Comparison of ENCODE assay signal across 14 cellular contexts in the genomic region with DNA sequence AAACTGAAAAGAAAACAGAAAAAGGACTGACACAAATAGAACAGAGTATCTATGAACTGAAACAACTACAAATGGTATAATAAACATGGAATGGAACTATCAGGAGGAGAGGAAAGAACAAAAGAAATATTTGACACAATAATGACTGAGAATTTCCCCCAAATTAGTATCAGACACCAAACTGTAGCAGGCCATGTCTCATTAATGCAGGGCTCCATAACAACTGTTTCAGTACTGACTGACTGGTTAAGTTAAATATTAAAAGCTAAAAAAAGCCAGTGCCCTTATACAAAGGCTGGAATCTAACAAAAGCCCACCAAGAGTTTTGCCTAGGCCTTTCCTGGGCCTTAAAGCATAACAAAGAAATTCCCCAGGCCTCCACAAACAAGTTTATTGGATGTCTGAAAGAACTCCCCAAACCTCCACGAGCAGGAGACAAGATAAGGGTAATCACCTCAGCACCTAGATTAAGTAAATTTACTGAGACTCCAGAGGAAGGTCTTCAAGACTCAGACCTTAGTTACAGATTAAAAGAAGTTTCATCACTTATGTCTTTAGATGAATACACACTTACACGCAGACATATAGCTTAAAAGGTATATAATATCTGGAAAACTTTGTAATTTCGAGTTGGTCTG. TPM values are rescaled to one million over a fixed set of nuclear protein-coding genes. Genes with fewer than 3 reads are reported as not detected.
DNase-seq lines count a peak whose midpoint lies in the region; ATAC-seq lines count a peak whose summit lies in the region.
"Had no signal": no experiment of that assay in that cellular context is flagged by ENCODE, and none has a peak within 500 bp of the region (broad histone marks: within the 10 kb centered on the region; RNA-seq: fewer than 3 reads in every experiment).

No MANE protein-coding gene starts in this region.

- H3K4me3 ChIP-seq in GM08714 (ENCODE audit: low read length) = peak overlapping the region; percentile 66

- H3K4me3 Mint-ChIP-seq in activated CD4-positive, alpha-beta memory T cell treated with anti-CD3 and anti-CD28 coated beads for 36 hours = no peak overlapping the region
- H3K4me3 Mint-ChIP-seq: CD14-positive monocyte had no signal

- H3K36me3 Mint-ChIP-seq in activated CD4-positive, alpha-beta memory T cell treated with anti-CD3 and anti-CD28 coated beads for 36 hours = peaks cover 13% of the 10 kb centered on the region
- peaks cover 0 to 7% of the 10 kb centered on the region in 2 donors for H3K36me3 Mint-ChIP-seq in activated naive CD4-positive, alpha-beta T cell treated with anti-CD3 and anti-CD28 coated beads, Interleukin-2, amount 50 U/mL, for 72 hours

- POLR2A ChIA-PET in activated CD4-positive, alpha-beta memory T cell treated with anti-CD3 and anti-CD28 coated beads for 36 hours (lab: Charles Lee) = no interaction called here

- no peaks in the 10 kb centered on the region for H3K27me3 Mint-ChIP-seq in activated CD4-positive, alpha-beta memory T cell treated with anti-CD3 and anti-CD28 coated beads for 36 hours

- peak; percentile 68 for ATAC-seq in GM21423 (IDR thresholded peaks at IDR 0.05; ENCODE audit: unreplicated experiment)
- ATAC-seq in HG03432 (IDR thresholded peaks at IDR 0.05; ENCODE audit: unreplicated experiment) = peak; percentile 71
- no peak for ATAC-seq in activated naive CD4-positive, alpha-beta T cell treated with anti-CD3 and anti-CD28 coated beads, Interleukin-2, amount 50 U/mL, for 72 hours
- ATAC-seq: activated CD4-positive, CD25-positive, alpha-beta regulatory T cell treated with anti-CD3 and anti-CD28 coated beads, Interleukin-2, amount 50 U/mL, for 24 hours had no signal

- intact Hi-C loops in activated CD4-positive, alpha-beta memory T cell treated with anti-CD3 and anti-CD28 coated beads for 36 hours (cut with micrococcal nuclease) = no loop called here

- CTCF ChIA-PET in activated CD4-positive, alpha-beta memory T cell treated with anti-CD3 and anti-CD28 coated beads for 36 hours (lab: Charles Lee) = interaction anchor here (1.5 kb wide), 1 partner anchor 13 kb away, joined by 3 read pairs; no protein-coding TSS in a partner anchor

- H3K4me1 Mint-ChIP-seq in activated CD4-positive, alpha-beta memory T cell treated with anti-CD3 and anti-CD28 coated beads for 36 hours (ENCODE audit: low read depth) = peaks cover 51% of the 10 kb centered on the region

- DNase-seq in iPS-NIHi7 (ENCODE audit: extremely low spot score) (peak; percentile 18), NCI-H1105 treated with DMSO at 0.1 percent for 48 hours (lab: John Stamatoyannopoulos, UW) (no peak), HuH-7.5 (ENCODE audit: low spot score) (no peak)
- DNase-seq in activated CD4-positive, alpha-beta memory T cell treated with anti-CD3 and anti-CD28 coated beads for 36 hours = no peak
- no peak for DNase-seq in activated naive CD4-positive, alpha-beta T cell treated with anti-CD3 and anti-CD28 coated beads, Interleukin-2, amount 50 U/mL, for 72 hours (ENCODE audit: low spot score in 2 of 2)
- DNase-seq: cortex of kidney, IMR-90, NCI-H2171, Right ventricle myocardium superior had no signal

- no peaks in the 10 kb centered on the region for H3K9me3 Mint-ChIP-seq in activated CD4-positive, alpha-beta memory T cell treated with anti-CD3 and anti-CD28 coated beads for 36 hours
- H3K9me3 Mint-ChIP-seq in activated naive CD4-positive, alpha-beta T cell treated with anti-CD3 and anti-CD28 coated beads, Interleukin-2, amount 50 U/mL, for 72 hours = no peaks in the 10 kb centered on the region
- H3K9me3 Mint-ChIP-seq: CD14-positive monocyte had no signal

- H3K27ac Mint-ChIP-seq in activated CD4-positive, alpha-beta memory T cell treated with anti-CD3 and anti-CD28 coated beads for 36 hours = no peak overlapping the region
- peak overlapping the region in 1 of 2 donors; percentile 17 for H3K27ac Mint-ChIP-seq in activated naive CD4-positive, alpha-beta T cell treated with anti-CD3 and anti-CD28 coated beads, Interleukin-2, amount 50 U/mL, for 72 hours

RNA-seq across cellular contexts. Expression of gene KPNA1, which starts 45.7 kb away (rescaled TPM):
- total RNA-seq in activated CD4-positive, alpha-beta memory T cell treated with anti-CD3 and anti-CD28 coated beads for 36 hours = 10 to 100 TPM; 43.4 to 46.0 TPM
- total RNA-seq in activated naive CD4-positive, alpha-beta T cell treated with anti-CD3 and anti-CD28 coated beads, Interleukin-2, amount 50 U/mL, for 72 hours = 10 to 100 TPM; 40.3 to 89.5 TPM

RNA-seq across cellular contexts. Expression of gene WDR5B, which starts 53.2 kb away (rescaled TPM):
- 1 to 10 TPM; 3.7 to 4.4 TPM for total RNA-seq in activated CD4-positive, alpha-beta memory T cell treated with anti-CD3 and anti-CD28 coated beads for 36 hours
- total RNA-seq in activated naive CD4-positive, alpha-beta T cell treated with anti-CD3 and anti-CD28 coated beads, Interleukin-2, amount 50 U/mL, for 72 hours = 1 to 10 TPM; 2.3 to 3.1 TPM

Comparison
In these comparisons a context has a peak if more than half of its experiments do, and no peak if none do; other contexts are left out.
1. ATAC-seq: peak in GM21423 (single experiment) and HG03432 (single experiment); none in activated naive CD4-positive, alpha-beta T cell treated with anti-CD3 and anti-CD28 coated beads, Interleukin-2, amount 50 U/mL, for 72 hours (0 of 2).